8 cellular contexts compared by ENCODE assay signal in genomic region chr18:21851327-21851961, GRCh38.
DNase-seq lines count a peak whose midpoint lies in the region; FAIRE-seq and TF ChIP-seq lines count a peak whose summit lies in the region.

No MANE protein-coding gene starts in this region.

- H3K9me3 ChIP-seq in A673 (ENCODE audit: low read depth, low read length, poor library complexity, severe bottlenecking), result no peaks in the 10 kb centered on the region

- H3K27me3 ChIP-seq in A673 (replicated peaks; ENCODE audit: insufficient read depth, low read depth, low read length, poor library complexity), result no peaks in the 10 kb centered on the region

- no peak overlapping the region for H3K4me3 ChIP-seq in A673 (ENCODE audit: low read depth, low read length, poor library complexity, severe bottlenecking)

- H3K4me1 ChIP-seq in A673 (ENCODE audit: insufficient read depth, low read length, poor library complexity, severe bottlenecking), result no peaks in the 10 kb centered on the region

- CTCF ChIA-PET in A673 (lab: Charles Lee), result no interaction called here

- TF ChIP-seq CTCF in A673 (conservative IDR thresholded peaks at IDR 0.05; ENCODE audit: low read depth, low read length), result peak; percentile 52; the same call in 1 of the 2 replicates
- peak; percentile 41 for TF ChIP-seq CTCF in GM13977 (IDR thresholded peaks at IDR 0.05; ENCODE audit: extremely low read depth, insufficient read depth, missing control alignments)
- TF ChIP-seq CTCF in VCaP (conservative IDR thresholded peaks at IDR 0.05), result peak; percentile 48

- intact Hi-C loops in A673 (cut with micrococcal nuclease; ENCODE audit: unreplicated experiment), result loop anchor here (10.0 kb wide), 1 partner anchor 367 kb away; no protein-coding TSS in a partner anchor

- H3K27ac ChIP-seq in A673 (ENCODE audit: low read depth, low read length, poor library complexity, severe bottlenecking), result no peak overlapping the region
- H3K27ac ChIP-seq in VCaP, result no peak overlapping the region

- no TSS peak for BruUV-seq in A673 (replicated peaks; lab: Mats Ljungman, UMichigan)

- POLR2A ChIA-PET in A673 (lab: Charles Lee; ENCODE audit: low non-redundant PET), result no interaction called here

- peaks cover 15% of the 10 kb centered on the region for H3K36me3 ChIP-seq in A673 (ENCODE audit: insufficient read depth, low read length, poor library complexity, severe bottlenecking)

- FAIRE-seq in urothelium cell line (lab: Jason Lieb, UNC) (no peak), HTR-8/SVneo (lab: Jason Lieb, UNC) (no peak)

- in situ Hi-C loops in GM13977 (cut with MboI; ENCODE audit: low pct_unique_long_range_greater_than_20kb, low sequenced_read_pairs, unreplicated experiment), result no loop called here

- DNase-seq in A673 (ENCODE audit: low spot score) (peak; percentile 18), GM13977 (ENCODE audit: low spot score) (peak; percentile 9), inferior parietal cortex (ENCODE audit: extremely low spot score) (peak; percentile 53), amniotic stem cell (lab: John Stamatoyannopoulos, UW) (no peak), DMS53 treated with DMSO at 0.1 percent for 48 hours (lab: John Stamatoyannopoulos, UW; ENCODE audit: unreplicated experiment) (no peak), urothelium cell line (ENCODE audit: low spot score) (no peak), HTR-8/SVneo (ENCODE audit: insufficient read length, low spot score) (no peak)

Comparison
In these comparisons a context has a peak if more than half of its experiments do, and no peak if none do; other contexts are left out.
1. DNase-seq: peak in A673 (single experiment), GM13977 (single experiment) and inferior parietal cortex (single experiment); none in amniotic stem cell (single experiment), DMS53 treated with DMSO at 0.1 percent for 48 hours (single experiment), urothelium cell line (single experiment) and HTR-8/SVneo (single experiment).
2. Peak in every context shown above with its lines, with median percentiles within 50 percentile points of each other: CTCF ChIP-seq.